8 cellular contexts compared by ENCODE assay signal in the genomic region with DNA sequence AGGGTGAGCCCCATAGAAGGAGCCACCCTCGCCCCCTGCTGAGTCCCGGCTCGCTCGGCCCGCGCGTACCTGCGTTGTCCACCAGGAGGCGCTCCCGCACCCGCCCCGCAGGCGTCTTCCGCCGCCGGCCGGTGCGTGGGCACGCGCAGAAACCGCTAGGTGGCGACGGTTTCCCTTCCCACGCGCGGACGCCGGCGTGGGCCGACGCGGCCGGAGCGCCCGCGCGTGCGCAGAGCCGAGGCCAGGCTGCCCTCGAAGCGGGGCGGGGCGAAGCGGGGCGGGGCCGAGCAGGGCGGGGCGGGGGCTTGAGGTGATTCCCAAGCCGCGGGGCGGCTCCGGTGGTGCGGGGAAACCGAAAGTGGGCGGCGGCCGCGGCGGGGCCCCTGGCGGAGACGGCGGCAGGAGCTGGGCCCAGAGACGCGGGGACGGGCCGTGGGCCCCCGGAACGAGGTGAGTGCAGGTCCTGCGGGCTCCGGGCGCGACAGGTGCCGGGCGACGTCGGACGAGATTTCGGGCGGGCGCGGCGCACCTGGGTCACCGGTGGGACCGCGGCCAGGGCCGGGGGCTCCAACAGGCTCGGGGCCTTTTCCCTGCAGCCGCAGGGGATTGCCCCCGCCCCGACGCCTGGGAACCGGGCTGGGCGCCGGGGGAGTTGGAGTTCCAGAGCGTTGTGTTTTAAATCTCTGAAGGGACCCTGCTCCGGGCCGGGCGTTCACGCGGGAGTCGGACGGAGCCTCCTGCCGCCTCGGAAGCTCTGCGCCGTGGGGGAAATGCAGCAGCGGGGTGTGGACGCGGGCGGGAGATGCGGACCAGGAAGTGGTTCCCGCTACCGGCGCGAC. TPM values are rescaled to one million over a fixed set of nuclear protein-coding genes. Genes with fewer than 3 reads are reported as not detected.
DNase-seq lines count a peak whose midpoint lies in the region; ATAC-seq and TF ChIP-seq lines count a peak whose summit lies in the region.

A gene with protein sequence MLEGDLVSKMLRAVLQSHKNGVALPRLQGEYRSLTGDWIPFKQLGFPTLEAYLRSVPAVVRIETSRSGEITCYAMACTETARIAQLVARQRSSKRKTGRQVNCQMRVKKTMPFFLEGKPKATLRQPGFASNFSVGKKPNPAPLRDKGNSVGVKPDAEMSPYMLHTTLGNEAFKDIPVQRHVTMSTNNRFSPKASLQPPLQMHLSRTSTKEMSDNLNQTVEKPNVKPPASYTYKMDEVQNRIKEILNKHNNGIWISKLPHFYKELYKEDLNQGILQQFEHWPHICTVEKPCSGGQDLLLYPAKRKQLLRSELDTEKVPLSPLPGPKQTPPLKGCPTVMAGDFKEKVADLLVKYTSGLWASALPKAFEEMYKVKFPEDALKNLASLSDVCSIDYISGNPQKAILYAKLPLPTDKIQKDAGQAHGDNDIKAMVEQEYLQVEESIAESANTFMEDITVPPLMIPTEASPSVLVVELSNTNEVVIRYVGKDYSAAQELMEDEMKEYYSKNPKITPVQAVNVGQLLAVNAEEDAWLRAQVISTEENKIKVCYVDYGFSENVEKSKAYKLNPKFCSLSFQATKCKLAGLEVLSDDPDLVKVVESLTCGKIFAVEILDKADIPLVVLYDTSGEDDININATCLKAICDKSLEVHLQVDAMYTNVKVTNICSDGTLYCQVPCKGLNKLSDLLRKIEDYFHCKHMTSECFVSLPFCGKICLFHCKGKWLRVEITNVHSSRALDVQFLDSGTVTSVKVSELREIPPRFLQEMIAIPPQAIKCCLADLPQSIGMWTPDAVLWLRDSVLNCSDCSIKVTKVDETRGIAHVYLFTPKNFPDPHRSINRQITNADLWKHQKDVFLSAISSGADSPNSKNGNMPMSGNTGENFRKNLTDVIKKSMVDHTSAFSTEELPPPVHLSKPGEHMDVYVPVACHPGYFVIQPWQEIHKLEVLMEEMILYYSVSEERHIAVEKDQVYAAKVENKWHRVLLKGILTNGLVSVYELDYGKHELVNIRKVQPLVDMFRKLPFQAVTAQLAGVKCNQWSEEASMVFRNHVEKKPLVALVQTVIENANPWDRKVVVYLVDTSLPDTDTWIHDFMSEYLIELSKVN (plus strand): TSS at position 308 of the 839 bp plus-strand sequence. CDS start 16,370 bp downstream, outside the sequence.

- ATAC-seq in GM21619 (IDR thresholded peaks at IDR 0.05; ENCODE audit: unreplicated experiment): peak; percentile 68
- ATAC-seq in gastroesophageal sphincter: peak; percentile 95

- TF ChIP-seq EP300 in gastroesophageal sphincter (IDR thresholded peaks at IDR 0.05): no peak

- peak; percentile 70 for DNase-seq in ELF-1 (ENCODE audit: low read depth, low spot score)
- peak; percentile 67 for DNase-seq in KG1 (lab: John Stamatoyannopoulos, UW)
- DNase-seq in SJSA1 (ENCODE audit: low read depth in 1 of 2, low spot score in 2 of 2): peak; percentile 72 to 74
- DNase-seq in activated naive CD4-positive, alpha-beta T cell (lab: John Stamatoyannopoulos, UW): peak; percentile 80 to 93 (median 88)
- peak in 52 of 56 donors; percentile 31 to 88 (median 74) for DNase-seq in nucleus accumbens (lab: John Stamatoyannopoulos, UW)
- peak in 48 of 49 donors; percentile 21 to 90 (median 74) for DNase-seq in substantia nigra (lab: John Stamatoyannopoulos, UW)

- H3K4me1 ChIP-seq in SJSA1 (replicated peaks) (peaks cover 13% of the 10 kb centered on the region; the same call in 1 of the 2 replicates), gastroesophageal sphincter (peaks cover 0 to 24% (median 4%) of the 10 kb centered on the region in 3 donors)

- H3K4me3 ChIP-seq in SJSA1 (peak within 1 kb of the TSS; percentile 92), gastroesophageal sphincter (peak within 1 kb of the TSS; percentile 88 to 91)

- peak; percentile 97 to 100 (median 98) for TF ChIP-seq CTCF in gastroesophageal sphincter (IDR thresholded peaks at IDR 0.05)

- H3K27ac ChIP-seq in SJSA1 (no peak within 1 kb of the TSS), gastroesophageal sphincter (peak within 1 kb of the TSS; percentile 62 to 93 (median 85)), substantia nigra (ENCODE audit: low read depth, low read length, poor library complexity, severe bottlenecking) (peak within 1 kb of the TSS; percentile 73)

- H3K36me3 ChIP-seq in SJSA1: peaks cover 4% of the 10 kb centered on the region; the same call in 1 of the 2 replicates
- H3K36me3 ChIP-seq in gastroesophageal sphincter: no peaks in the 10 kb centered on the region

- 4% methylated on average over 4 of the region's 115 CpGs; no CpG with 5 or more reads in 1 of the 2 donors for WGBS in gastroesophageal sphincter (ENCODE audit: low coverage in 1 of 2), 2 donors

- TF ChIP-seq POLR2A in gastroesophageal sphincter (IDR thresholded peaks at IDR 0.05): peak; percentile 22 to 32

- H3K9me3 ChIP-seq in SJSA1 (replicated peaks) (no peaks in the 10 kb centered on the region), gastroesophageal sphincter (no peaks in the 10 kb centered on the region)

- H3K27me3 ChIP-seq in SJSA1 (replicated peaks) (0 out of 2 replicates have a peak, but pooled peaks cover 11% of the 10 kb centered on the region), gastroesophageal sphincter (no peaks in the 10 kb centered on the region)

RNA-seq across cellular contexts. Expression of the gene that starts here (rescaled TPM):
- 1.3 and 5.3 TPM in 2 replicates for total RNA-seq in SJSA1 (2014; rRNA removed; shearing (Covaris generic))
- total RNA-seq in gastroesophageal sphincter: 10 to 100 TPM; 10.1 to 21.4 (median 18.6) TPM
